ENCODE assay signal across 8 cellular contexts in genomic region chr7:87628780-87629569, GRCh38. TPM values are rescaled to one million over a fixed set of nuclear protein-coding genes. Genes with fewer than 3 reads are reported as not detected.
DNase-seq lines count a peak whose midpoint lies in the region; ATAC-seq and TF ChIP-seq lines count a peak whose summit lies in the region.

No MANE protein-coding gene starts in this region.

- intact Hi-C loops in Panc1 (cut with micrococcal nuclease; ENCODE audit: unreplicated experiment), result loop anchor here (5.0 kb wide), 1 partner anchor 248 kb away; the partner anchor contains the start of genes DBF4 and SLC25A40
- intact Hi-C loops in adrenal gland (cut with DNase I), result no loop called here
- intact Hi-C loops in heart right ventricle (cut with DNase I), result loop anchor here in 1 of 10 donors (5.0 kb wide), 1 partner anchor 248 kb away; the partner anchor contains the start of genes DBF4 and SLC25A40
- intact Hi-C loops in ovary (cut with DNase I), result no loop called here

- TF ChIP-seq CTCF in Panc1 (IDR thresholded peaks at IDR 0.05), result no peak
- no peak for TF ChIP-seq CTCF in adrenal gland (IDR thresholded peaks at IDR 0.05)
- TF ChIP-seq CTCF in heart right ventricle (IDR thresholded peaks at IDR 0.05), result no peak
- TF ChIP-seq CTCF in ovary (IDR thresholded peaks at IDR 0.05), result no peak

- 0 out of 2 replicates have a peak, but pooled peaks have one; percentile 39 for ATAC-seq in Panc1
- ATAC-seq in heart right ventricle, result peak in 6 of 8 donors; percentile 11 to 64 (median 27)
- ATAC-seq in HG03159 (IDR thresholded peaks at IDR 0.05; ENCODE audit: unreplicated experiment), result no peak

- no peaks in the 10 kb centered on the region for H3K4me1 ChIP-seq in Panc1 (ENCODE audit: control insufficient read depth, insufficient read depth, low read length)
- peaks cover 4 to 13% of the 10 kb centered on the region in 2 donors for H3K4me1 ChIP-seq in adrenal gland (replicated peaks in 1 of 2)
- peaks cover 0 to 17% (median 9%) of the 10 kb centered on the region in 9 donors for H3K4me1 ChIP-seq in heart right ventricle
- H3K4me1 ChIP-seq in ovary (ENCODE audit: insufficient read depth), result peaks cover 7% of the 10 kb centered on the region

- H3K27ac ChIP-seq in Panc1 (ENCODE audit: low read length), result no peak overlapping the region
- H3K27ac ChIP-seq in adrenal gland, result peak overlapping the region; percentile 54 to 94 (median 88)
- H3K27ac ChIP-seq in heart right ventricle, result peak overlapping the region in 2 of 10 donors; percentile 11 to 41
- H3K27ac ChIP-seq in ovary, result peak overlapping the region in 1 of 2 donors; percentile 38

- peaks cover 9% of the 10 kb centered on the region for H3K27me3 ChIP-seq in Panc1 (ENCODE audit: control insufficient read depth, insufficient read depth, low read length)
- no peaks in the 10 kb centered on the region for H3K27me3 ChIP-seq in adrenal gland
- H3K27me3 ChIP-seq in heart right ventricle, result peaks cover 0 to 29% (median 0%) of the 10 kb centered on the region in 7 donors
- no peaks in the 10 kb centered on the region for H3K27me3 ChIP-seq in ovary

- DNase-seq in SIG-M5 treated with dmso at 0.1 percent for 504 hours (lab: John Stamatoyannopoulos, UW; ENCODE audit: unreplicated experiment) (peak; percentile 23), SIG-M5 (lab: John Stamatoyannopoulos, UW) (no peak), Panc1 (ENCODE audit: low read depth, low spot score) (no peak), adrenal gland (peak; percentile 75 to 91 (median 88)), heart right ventricle (peak; percentile 4 to 13), ovary (peak; percentile 7 to 45 (median 24)), MV-4-11 (lab: John Stamatoyannopoulos, UW) (no peak)

- H3K9me3 ChIP-seq in Panc1 (ENCODE audit: control insufficient read depth, insufficient read depth, low read depth, low read length) (no peaks in the 10 kb centered on the region), adrenal gland (replicated peaks in 1 of 3) (no peaks in the 10 kb centered on the region), heart right ventricle (peaks cover 0 to 3% (median 0%) of the 10 kb centered on the region in 11 donors), ovary (no peaks in the 10 kb centered on the region)

- no TSS peak for BruUV-seq in Panc1 (replicated peaks; lab: Mats Ljungman, UMichigan)

- peak overlapping the region; percentile 59 to 68 for H3K4me3 ChIP-seq in Panc1 (ENCODE audit: low read depth in 2 of 2, low read length in 2 of 2)
- H3K4me3 ChIP-seq in adrenal gland, result peak overlapping the region; percentile 52 to 95 (median 59)
- peak overlapping the region; percentile 50 to 69 (median 60) for H3K4me3 ChIP-seq in heart right ventricle
- H3K4me3 ChIP-seq in ovary, result peak overlapping the region; percentile 53

- TF ChIP-seq EP300 in ovary (IDR thresholded peaks at IDR 0.05), result no peak

- H3K36me3 ChIP-seq in Panc1 (ENCODE audit: control insufficient read depth, insufficient read depth, low read length), result no peaks in the 10 kb centered on the region; the same call in 1 of the 2 replicates
- H3K36me3 ChIP-seq in adrenal gland (replicated peaks in 1 of 2), result no peaks in the 10 kb centered on the region
- H3K36me3 ChIP-seq in heart right ventricle, result no peaks in the 10 kb centered on the region
- H3K36me3 ChIP-seq in ovary, result no peaks in the 10 kb centered on the region

- POLR2A ChIA-PET in Panc1 (lab: Charles Lee), result interaction anchor here (0.6 kb wide), 1 partner anchor 596 kb away, joined by 9 read pairs; no protein-coding TSS in a partner anchor

- CTCF ChIA-PET in Panc1 (lab: Charles Lee), result no interaction called here

- WGBS in adrenal gland, 4 donors, result 5 to 15% (median 6%) methylated on average over 5 to 39 of the region's 39 CpGs
- 6 to 7% methylated on average over 38 to 39 of the region's 39 CpGs for WGBS in heart right ventricle, 2 donors
- WGBS in ovary, 3 donors, result 3 to 6% (median 3%) methylated on average over 35 to 39 of the region's 39 CpGs

- in situ Hi-C loops in Panc1 (cut with HindIII; ENCODE audit: low pct_unique_long_range_greater_than_20kb, low sequenced_read_pairs), result no loop called here

- TF ChIP-seq POLR2A in adrenal gland (IDR thresholded peaks at IDR 0.05) (peak in 1 of 2 donors; percentile 95), ovary (IDR thresholded peaks at IDR 0.05) (no peak)

RNA-seq across cellular contexts. Expression of gene RUNDC3B, which starts 0.8 kb away (rescaled TPM):
- 0.15 TPM for total RNA-seq in Panc1 (2021; ENCODE audit: unreplicated experiment)
- not detected for polyA plus RNA-seq in Panc1 (2012; ENCODE audit: insufficient read length)
- 10 to 100 TPM; 17.1 to 47.4 (median 29.4) TPM for total RNA-seq in adrenal gland
- 10 to 100 TPM in 2 of 3 donors, 1 to 10 TPM in 1; 9.8 to 40.5 (median 12.8) TPM for polyA plus RNA-seq in adrenal gland
- total RNA-seq in heart right ventricle, result 1 to 10 TPM in 4 of 10 donors, under 1 TPM in 6; 0.38 to 2.0 (median 0.87) TPM
- under 1 TPM; 0.75 to 0.95 TPM for polyA plus RNA-seq in heart right ventricle
- 1 to 10 TPM; 1.7 to 7.6 (median 4.4) TPM for total RNA-seq in ovary
- 1 to 10 TPM; 3.5 to 4.0 TPM for polyA plus RNA-seq in ovary

RNA-seq across cellular contexts. Expression of gene ABCB1, which starts 28.3 kb away (rescaled TPM):
- total RNA-seq in Panc1 (2021; ENCODE audit: unreplicated experiment), result 0.67 TPM
- not detected for polyA plus RNA-seq in Panc1 (2012; ENCODE audit: insufficient read length)
- total RNA-seq in adrenal gland, result 1,000 to 10,000 TPM in 1 of 8 donors, 100 to 1,000 TPM in 7; 166 to 1,205 (median 428) TPM
- polyA plus RNA-seq in adrenal gland, result 1,000 to 10,000 TPM in 1 of 3 donors, 100 to 1,000 TPM in 1, 10 to 100 TPM in 1; 64.5 to 1,762 (median 185) TPM
- 1 to 10 TPM; 1.6 to 7.1 (median 2.7) TPM for total RNA-seq in heart right ventricle
- polyA plus RNA-seq in heart right ventricle, result 1 to 10 TPM; 1.3 to 4.3 TPM
- total RNA-seq in ovary, result 10 to 100 TPM in 2 of 7 donors, 1 to 10 TPM in 5; 3.4 to 22.8 (median 8.1) TPM
- 1 to 10 TPM; 6.3 to 9.2 TPM for polyA plus RNA-seq in ovary

Comparison
In these comparisons a context has a peak if more than half of its experiments do, and no peak if none do; other contexts are left out.
1. DNase-seq: peak in SIG-M5 treated with dmso at 0.1 percent for 504 hours (single experiment), adrenal gland (7 of 7), heart right ventricle (2 of 2) and ovary (5 of 5); none in SIG-M5 (single experiment), Panc1 (single experiment) and MV-4-11 (single experiment).
2. RNA of gene ABCB1, which starts 28.3 kb away (total RNA-seq): 166 to 1,205 TPM in adrenal gland; 3.4 to 22.8 TPM in ovary, 1.6 to 7.1 TPM in heart right ventricle and 0.67 TPM in Panc1 (single experiment); every median in the first group is over 4 times any median in the second.
3. Peak in every context shown above with its lines, with median percentiles within 50 percentile points of each other: H3K4me3 ChIP-seq.